In genomic region chr5:139384591-139385051, GRCh38 we compare ENCODE assay signal across 10 cellular contexts. TPM values are rescaled to one million over a fixed set of nuclear protein-coding genes. Genes with fewer than 3 reads are reported as not detected.
DNase-seq lines count a peak whose midpoint lies in the region; ATAC-seq and TF ChIP-seq lines count a peak whose summit lies in the region.
"Had no signal": no experiment of that assay in that cellular context is flagged by ENCODE, and none has a peak within 500 bp of the region (broad histone marks: within the 10 kb centered on the region; RNA-seq: fewer than 3 reads in every experiment).

No MANE protein-coding gene starts in this region.

- peak overlapping the region; percentile 66 for H3K27ac ChIP-seq in KMS-11
- peak overlapping the region; percentile 69 for H3K27ac ChIP-seq in duodenal mucosa (ENCODE audit: low read depth, low read length)
- peak overlapping the region; percentile 7 for H3K27ac ChIP-seq in psoas muscle

- no peak for ATAC-seq in psoas muscle
- no peak for ATAC-seq in HG03095 (IDR thresholded peaks at IDR 0.05; ENCODE audit: unreplicated experiment)

- CTCF ChIA-PET in Caco-2 (lab: Charles Lee): no interaction called here

- H3K4me3 ChIP-seq in Caco-2 (ENCODE audit: low read depth, low read length) (no peak overlapping the region), KMS-11 (IDR thresholded peaks at IDR 0.05; ENCODE audit: insufficient read depth, low read depth, low read length) (no peak overlapping the region), duodenal mucosa (ENCODE audit: low read depth in 1 of 2, low read length in 2 of 2) (peak overlapping the region; percentile 67 to 70), psoas muscle (peak overlapping the region; percentile 51)

- no TSS peak for BruUV-seq in Caco-2 (replicated peaks; lab: Mats Ljungman, UMichigan)

- no peaks in the 10 kb centered on the region for H3K27me3 Mint-ChIP-seq in Caco-2 (ENCODE audit: insufficient read depth, unreplicated experiment)

- intact Hi-C loops in Caco-2 (cut with micrococcal nuclease; ENCODE audit: unreplicated experiment): no loop called here
- intact Hi-C loops in psoas muscle (cut with DNase I): loop anchor here in 1 of 2 donors (5.0 kb wide), 1 partner anchor 42 kb away; the partner anchor contains the start of gene PAIP2

- WGBS in psoas muscle, 3 donors: 58 to 77% (median 60%) methylated on average over 9 of the region's 9 CpGs

- H3K36me3 ChIP-seq in Caco-2 (ENCODE audit: control insufficient read depth, insufficient read depth, low read length) (no peaks in the 10 kb centered on the region; the same call in 1 of the 2 replicates), KMS-11 (ENCODE audit: insufficient read depth) (no peaks in the 10 kb centered on the region), duodenal mucosa (ENCODE audit: control insufficient read depth in 1 of 2, insufficient read depth in 2 of 2, low read length in 2 of 2) (no peaks in the 10 kb centered on the region), psoas muscle (ENCODE audit: insufficient read depth in 1 of 2, low read depth in 1 of 2) (no peaks in the 10 kb centered on the region)

- peaks cover 33% of the 10 kb centered on the region for H3K4me1 Mint-ChIP-seq in Caco-2 (ENCODE audit: low read depth, unreplicated experiment)

- no peak overlapping the region for H2AFZ ChIP-seq in KMS-11 (ENCODE audit: low read depth)

- H3K9ac ChIP-seq in KMS-11 (peak overlapping the region; percentile 10; the same call in 1 of the 2 replicates), duodenal mucosa (ENCODE audit: low read depth in 1 of 2, low read length in 2 of 2) (peak overlapping the region; percentile 48 to 54)

- peak overlapping the region; percentile 87 for H3K4me2 ChIP-seq in KMS-11

- no peaks in the 10 kb centered on the region for H3K9me3 Mint-ChIP-seq in Caco-2 (ENCODE audit: unreplicated experiment)

- peak overlapping the region; percentile 29 for H3K27ac Mint-ChIP-seq in Caco-2 (ENCODE audit: unreplicated experiment)

- peaks cover 6% of the 10 kb centered on the region for H3K36me3 Mint-ChIP-seq in Caco-2 (ENCODE audit: insufficient read depth, unreplicated experiment)

- H3K27me3 ChIP-seq in Caco-2 (replicated peaks; ENCODE audit: control insufficient read depth, insufficient read depth, low read length) (no peaks in the 10 kb centered on the region), KMS-11 (ENCODE audit: insufficient read depth, low read depth) (no peaks in the 10 kb centered on the region), duodenal mucosa (ENCODE audit: control insufficient read depth in 1 of 2, insufficient read depth in 2 of 2, low read length in 2 of 2) (no peaks in the 10 kb centered on the region), psoas muscle (ENCODE audit: insufficient read depth in 3 of 3, low read length in 2 of 3) (no peaks in the 10 kb centered on the region)

- POLR2A ChIA-PET in Caco-2 (lab: Charles Lee): no interaction called here

- peaks cover 40% of the 10 kb centered on the region for H3K4me1 ChIP-seq in Caco-2
- H3K4me1 ChIP-seq in KMS-11 (ENCODE audit: low read depth, poor library complexity, severe bottlenecking): peaks cover 52% of the 10 kb centered on the region
- peaks cover 51 to 60% of the 10 kb centered on the region in 2 donors for H3K4me1 ChIP-seq in duodenal mucosa (ENCODE audit: control insufficient read depth in 1 of 2, insufficient read depth in 2 of 2, low read length in 2 of 2)
- H3K4me1 ChIP-seq in psoas muscle: peaks cover 19% of the 10 kb centered on the region

- no peaks in the 10 kb centered on the region for H4K20me1 ChIP-seq in KMS-11 (ENCODE audit: insufficient read depth)

- peaks cover 30% of the 10 kb centered on the region for H3K79me2 ChIP-seq in KMS-11 (ENCODE audit: insufficient read depth, low read depth)

- DNase-seq in Caco-2 (no peak), psoas muscle (no peak), kidney glomerular epithelial cell (lab: John Stamatoyannopoulos, UW) (no peak), HuH-7 (ENCODE audit: low spot score) (no peak), NCI-H2107 (lab: John Stamatoyannopoulos, UW) (no peak)

- TF ChIP-seq CTCF in Caco-2 (IDR thresholded peaks at IDR 0.05; ENCODE audit: insufficient read depth in 1 of 2, low read depth in 1 of 2, low read length in 1 of 2, severe bottlenecking in 1 of 2, unreplicated experiment in 1 of 2): no peak
- TF ChIP-seq CTCF in KMS-11 (conservative IDR thresholded peaks at IDR 0.05; ENCODE audit: low read depth, low read length): no peak
- no peak for TF ChIP-seq CTCF in psoas muscle (IDR thresholded peaks at IDR 0.05)

- no peaks in the 10 kb centered on the region for H3K9me3 ChIP-seq in Caco-2
- no peaks in the 10 kb centered on the region for H3K9me3 ChIP-seq in duodenal mucosa (ENCODE audit: control insufficient read depth in 1 of 2, low read length in 2 of 2)
- H3K9me3 ChIP-seq in psoas muscle: no peaks in the 10 kb centered on the region

- no peak overlapping the region for H3K4me3 Mint-ChIP-seq in Caco-2 (ENCODE audit: unreplicated experiment)

RNA-seq across cellular contexts. Expression of gene SLC23A1, which starts 1.5 kb away (rescaled TPM):
- total RNA-seq in Caco-2 (2022): 20.4 and 24.0 TPM in 2 replicates
- not detected for total RNA-seq in psoas muscle
- polyA plus RNA-seq in psoas muscle: under 1 TPM in 1 of 3 donors, not detected in 2; 0.03 TPM
- total RNA-seq: M059J, SK-MEL-5 had no signal

RNA-seq across cellular contexts. Expression of gene MZB1, which starts 5.1 kb away (rescaled TPM):
- not detected in 2 replicates for total RNA-seq in Caco-2 (2022)
- total RNA-seq in psoas muscle: 1 to 10 TPM in 2 of 4 donors, under 1 TPM in 2; 0.57 to 1.2 (median 0.84) TPM
- under 1 TPM; 0.03 to 0.25 (median 0.25) TPM for polyA plus RNA-seq in psoas muscle
- total RNA-seq: M059J, SK-MEL-5 had no signal

RNA-seq across cellular contexts. Expression of gene PROB1, which starts 10.3 kb away (rescaled TPM):
- total RNA-seq in Caco-2 (2022) (2.7 and 2.9 TPM in 2 replicates), psoas muscle (10 to 100 TPM; 42.3 to 86.7 (median 67.9) TPM)
- 10 to 100 TPM; 15.2 to 31.3 (median 30.1) TPM for polyA plus RNA-seq in psoas muscle

RNA-seq across cellular contexts. Expression of gene SPATA24, which starts 19.3 kb away (rescaled TPM):
- total RNA-seq in Caco-2 (2022): 10.1 and 10.2 TPM in 2 replicates
- total RNA-seq in psoas muscle: 10 to 100 TPM in 2 of 4 donors, 1 to 10 TPM in 2; 6.7 to 14.6 (median 10.6) TPM
- 10 to 100 TPM; 11.2 to 18.8 (median 18.3) TPM for polyA plus RNA-seq in psoas muscle

RNA-seq across cellular contexts. Expression of gene PAIP2, which starts 43.0 kb away (rescaled TPM):
- 73.6 and 83.6 TPM in 2 replicates for total RNA-seq in Caco-2 (2022)
- total RNA-seq in psoas muscle: 100 to 1,000 TPM; 111 to 144 (median 116) TPM
- polyA plus RNA-seq in psoas muscle: 100 to 1,000 TPM; 113 to 252 (median 143) TPM

Comparison
In these comparisons a context has a peak if more than half of its experiments do, and no peak if none do; other contexts are left out.
1. H3K4me3 ChIP-seq: peak in duodenal mucosa (2 of 2) and psoas muscle (single experiment); none in Caco-2 (single experiment) and KMS-11 (single experiment).
2. H3K27ac ChIP-seq: peak in every context shown above with its lines; median percentile 69 in duodenal mucosa; 66 in KMS-11; 7 in psoas muscle.
3. RNA of gene SLC23A1, which starts 1.5 kb away (total RNA-seq): 20.4 to 24.0 TPM in Caco-2; not detected in psoas muscle; every median in the first group is over 10 times any median in the second.
4. RNA of gene PROB1, which starts 10.3 kb away (total RNA-seq): 42.3 to 86.7 TPM in psoas muscle; 2.7 to 2.9 TPM in Caco-2; every median in the first group is over 10 times any median in the second.